Comparison of ENCODE assay signal across 8 cellular contexts in genomic region chr4:83284161-83285021, GRCh38. TPM values are rescaled to one million over a fixed set of nuclear protein-coding genes. Genes with fewer than 3 reads are reported as not detected.
DNase-seq lines count a peak whose midpoint lies in the region; ATAC-seq and TF ChIP-seq lines count a peak whose summit lies in the region.

TSS of gene COQ2 (minus strand) at chr4:83284798. CDS start at chr4:83284764, 34 bp downstream.

- DNase-seq in GM12865 (ENCODE audit: low read depth) (peak; percentile 94), NCI-H1092 treated with DMSO at 0.1 percent for 48 hours (lab: John Stamatoyannopoulos, UW) (peak; percentile 92), SW 1271 (lab: John Stamatoyannopoulos, UW) (peak; percentile 22 to 81), cardiac muscle cell (ENCODE audit: low read depth in 1 of 2, low spot score in 1 of 2) (peak; percentile 95 to 98), trophoblast cell (peak; percentile 94 to 98), type B pancreatic cell (ENCODE audit: extremely low spot score, unreplicated experiment) (peak; percentile 96)
- DNase-seq in activated naive CD8-positive, alpha-beta T cell treated with anti-CD3 and anti-CD28 coated beads, Interleukin-2, amount 50 U/mL, for 24 hours: peak; percentile 98

- H3K4me3 ChIP-seq in GM12865 (ENCODE audit: low read depth, low read length): peak within 1 kb of the TSS; percentile 90
- H3K4me3 ChIP-seq in cardiac muscle cell: peak within 1 kb of the TSS; percentile 50
- peak within 1 kb of the TSS; percentile 96 for H3K4me3 ChIP-seq in trophoblast cell (ENCODE audit: low read depth, low read length)

- peak within 1 kb of the TSS; percentile 68 for H3K4ac ChIP-seq in trophoblast cell (ENCODE audit: low read depth, low read length)

- H3K36me3 Mint-ChIP-seq in activated naive CD8-positive, alpha-beta T cell treated with anti-CD3 and anti-CD28 coated beads, Interleukin-2, amount 50 U/mL, for 24 hours (ENCODE audit: low read depth): peaks cover 1% of the 10 kb centered on the region
- H3K36me3 Mint-ChIP-seq in type B pancreatic cell: no peaks in the 10 kb centered on the region

- peak within 1 kb of the TSS; percentile 32 for H2BK12ac ChIP-seq in trophoblast cell (ENCODE audit: low read length)

- no peaks in the 10 kb centered on the region for H3K9me3 Mint-ChIP-seq in activated naive CD8-positive, alpha-beta T cell treated with anti-CD3 and anti-CD28 coated beads, Interleukin-2, amount 50 U/mL, for 24 hours
- no peaks in the 10 kb centered on the region for H3K9me3 Mint-ChIP-seq in type B pancreatic cell

- peak within 1 kb of the TSS; percentile 96 for H4K91ac ChIP-seq in trophoblast cell (ENCODE audit: low read depth, low read length)

- no peaks in the 10 kb centered on the region for H3K27me3 Mint-ChIP-seq in activated naive CD8-positive, alpha-beta T cell treated with anti-CD3 and anti-CD28 coated beads, Interleukin-2, amount 50 U/mL, for 24 hours
- H3K27me3 Mint-ChIP-seq in type B pancreatic cell: peaks cover 3% of the 10 kb centered on the region

- no peaks in the 10 kb centered on the region for H3K4me1 ChIP-seq in cardiac muscle cell (ENCODE audit: low read depth)
- H3K4me1 ChIP-seq in trophoblast cell (ENCODE audit: control insufficient read depth in 1 of 2, insufficient read depth in 2 of 2, low read length in 2 of 2): peaks cover 3 to 6% of the 10 kb centered on the region in 2 experiments

- peak within 1 kb of the TSS; percentile 88 for H3K4me3 Mint-ChIP-seq in activated naive CD8-positive, alpha-beta T cell treated with anti-CD3 and anti-CD28 coated beads, Interleukin-2, amount 50 U/mL, for 24 hours
- peak within 1 kb of the TSS; percentile 96 for H3K4me3 Mint-ChIP-seq in type B pancreatic cell

- peaks cover 2% of the 10 kb centered on the region for H3K79me2 ChIP-seq in trophoblast cell (ENCODE audit: control insufficient read depth, insufficient read depth, low read length, poor library complexity)

- peak within 1 kb of the TSS; percentile 95 for H4K12ac ChIP-seq in trophoblast cell (ENCODE audit: low read depth, low read length)

- H3K27me3 ChIP-seq in cardiac muscle cell (no peaks in the 10 kb centered on the region), trophoblast cell (ENCODE audit: insufficient read depth, low read length) (no peaks in the 10 kb centered on the region)

- H3K36me3 ChIP-seq in cardiac muscle cell (no peaks in the 10 kb centered on the region), trophoblast cell (ENCODE audit: control insufficient read depth in 1 of 2, insufficient read depth in 2 of 2, low read length in 2 of 2) (no peaks in the 10 kb centered on the region)

- H3K18ac ChIP-seq in trophoblast cell (ENCODE audit: low read length): peak within 1 kb of the TSS; percentile 92

- peak within 1 kb of the TSS; percentile 92 for H4K8ac ChIP-seq in trophoblast cell (ENCODE audit: low read depth, low read length)

- H3K4me2 ChIP-seq in trophoblast cell (ENCODE audit: low read length): peak within 1 kb of the TSS; percentile 86

- H3K23ac ChIP-seq in trophoblast cell (ENCODE audit: low read length): no peak within 1 kb of the TSS

- peaks cover 40% of the 10 kb centered on the region for H3K4me1 Mint-ChIP-seq in activated naive CD8-positive, alpha-beta T cell treated with anti-CD3 and anti-CD28 coated beads, Interleukin-2, amount 50 U/mL, for 24 hours
- peaks cover 28% of the 10 kb centered on the region for H3K4me1 Mint-ChIP-seq in type B pancreatic cell (ENCODE audit: unreplicated experiment)

- H3K14ac ChIP-seq in trophoblast cell (ENCODE audit: low read length): peak within 1 kb of the TSS; percentile 87

- peak within 1 kb of the TSS; percentile 93 for H3K27ac Mint-ChIP-seq in activated naive CD8-positive, alpha-beta T cell treated with anti-CD3 and anti-CD28 coated beads, Interleukin-2, amount 50 U/mL, for 24 hours
- H3K27ac Mint-ChIP-seq in type B pancreatic cell: peak within 1 kb of the TSS; percentile 96

- H3K27ac ChIP-seq in cardiac muscle cell (peak within 1 kb of the TSS; percentile 92), trophoblast cell (ENCODE audit: low read depth, low read length) (peak within 1 kb of the TSS; percentile 95)

- peak within 1 kb of the TSS; percentile 92 for H2BK120ac ChIP-seq in trophoblast cell (ENCODE audit: insufficient read depth, low read length, poor library complexity)

- H3K9me3 ChIP-seq in cardiac muscle cell (ENCODE audit: low read depth) (no peaks in the 10 kb centered on the region), trophoblast cell (ENCODE audit: insufficient read depth, low read depth, low read length) (no peaks in the 10 kb centered on the region)

- peak; percentile 92 for ATAC-seq in HG02623 (IDR thresholded peaks at IDR 0.05; ENCODE audit: unreplicated experiment)
- peak; percentile 92 for ATAC-seq in activated naive CD8-positive, alpha-beta T cell treated with anti-CD3 and anti-CD28 coated beads, Interleukin-2, amount 50 U/mL, for 24 hours

- no peak within 1 kb of the TSS for H2AK5ac ChIP-seq in trophoblast cell (ENCODE audit: low read length)

- peak within 1 kb of the TSS; percentile 87 for H2BK5ac ChIP-seq in trophoblast cell (ENCODE audit: low read depth, low read length, poor library complexity)

- H3K9ac ChIP-seq in trophoblast cell (ENCODE audit: low read length): peak within 1 kb of the TSS; percentile 88

- H2AFZ ChIP-seq in trophoblast cell (ENCODE audit: insufficient read depth, low read length, poor library complexity): peak within 1 kb of the TSS; percentile 69

- TF ChIP-seq CTCF in GM12865 (IDR thresholded peaks at IDR 0.05; ENCODE audit: insufficient read depth, low read depth, low read length, missing control alignments) (peak; percentile 22), cardiac muscle cell (IDR thresholded peaks at IDR 0.05; ENCODE audit: low read depth, low read length) (peak; percentile 4), type B pancreatic cell (conservative IDR thresholded peaks at IDR 0.05) (peak; percentile 61)

- H3K79me1 ChIP-seq in trophoblast cell (ENCODE audit: low read length): peaks cover 6% of the 10 kb centered on the region

- no CpG with 5 or more reads among the region's 75 CpGs for WGBS in trophoblast cell (ENCODE audit: extremely low coverage, insufficient coverage, insufficient read length)

RNA-seq across cellular contexts. Expression of gene COQ2, which starts in this region (rescaled TPM):
- total RNA-seq in cardiac muscle cell (6.1 and 6.4 TPM in 2 replicates), type B pancreatic cell (ENCODE audit: low replicate concordance) (16.5 and 18.8 TPM in 2 replicates)
- polyA plus RNA-seq in cardiac muscle cell: 14.6 and 20.0 TPM in 2 replicates
- polyA plus RNA-seq in trophoblast cell (2013): 10.4 and 10.8 TPM in 2 replicates

Comparison
In these comparisons a context has a peak if more than half of its experiments do, and no peak if none do; other contexts are left out.
1. Peak in every context shown above with its lines: DNase-seq, ATAC-seq, H3K4me3 ChIP-seq and H3K27ac ChIP-seq.
2. CTCF ChIP-seq: peak in every context shown above with its lines; median percentile 61 in type B pancreatic cell; 22 in GM12865; 4 in cardiac muscle cell.